8 cellular contexts compared by ENCODE assay signal in the genomic region with DNA sequence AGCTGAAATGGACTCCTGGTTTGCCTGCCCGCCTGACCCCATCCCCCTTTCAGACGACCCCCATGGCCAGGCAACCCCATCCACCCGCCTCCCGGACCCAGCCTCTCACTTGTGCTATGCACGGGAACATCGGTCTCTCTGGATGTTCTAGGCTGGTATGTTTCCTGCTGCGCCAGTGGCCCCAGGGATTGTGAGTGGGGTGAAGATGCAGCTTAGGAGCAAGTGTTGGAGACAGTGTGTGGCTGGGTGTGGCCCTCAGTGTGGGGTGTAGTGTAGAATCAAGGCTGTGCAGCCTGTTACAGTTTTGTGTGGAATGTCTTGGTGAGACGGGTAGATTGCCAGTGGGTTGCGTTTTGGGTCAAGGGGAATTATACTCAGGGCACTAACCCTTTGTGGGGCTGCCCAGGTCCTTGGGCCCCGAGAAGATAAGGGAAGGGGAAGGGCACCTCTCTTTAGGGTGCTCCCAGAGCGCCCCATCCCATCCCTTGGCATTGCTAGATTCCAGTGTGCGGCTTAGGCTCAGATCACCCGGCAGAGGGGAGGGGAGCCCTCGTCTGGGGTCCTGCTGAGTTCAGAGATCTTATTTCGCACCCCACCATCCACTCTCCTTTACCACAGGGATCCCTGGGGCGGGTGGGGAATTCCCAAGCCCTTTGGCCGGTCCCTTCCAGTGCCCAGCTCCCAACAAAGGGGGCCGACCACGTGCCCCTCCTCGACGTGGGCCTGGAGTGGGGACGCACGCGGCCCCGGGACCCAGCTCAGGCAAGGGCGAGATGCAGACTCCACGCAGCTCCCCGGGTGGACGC. TPM values are rescaled to one million over a fixed set of nuclear protein-coding genes. Genes with fewer than 3 reads are reported as not detected.
A peak's percentile ranks its signal among the peaks of the same experiment; 100 is the strongest.
DNase-seq lines count a peak whose midpoint lies in the region; ATAC-seq and TF ChIP-seq lines count a peak whose summit lies in the region.

No MANE protein-coding gene starts in this region.

- H3K4me3 Mint-ChIP-seq in dendritic cell treated with granulocyte-macrophage colony-stimulating factor and Interleukin-4, amounts not matched to agents 40 ng/mL and 50 ng/mL, for 4 days, result peak overlapping the region; percentile 92
- H3K4me3 Mint-ChIP-seq in natural killer cell treated with Interleukin-12 subunit alpha and Interleukin-12 subunit beta and Interleukin-15 and Interleukin-18, amount 100 ng/mL, for 72 hours, result peak overlapping the region; percentile 88

- H3K27ac ChIP-seq in foreskin keratinocyte, result no peak overlapping the region

- ATAC-seq in natural killer cell treated with Interleukin-12 subunit alpha and Interleukin-12 subunit beta and Interleukin-15 and Interleukin-18, amount 100 ng/mL, for 72 hours, result no peak
- ATAC-seq in GM21529 (IDR thresholded peaks at IDR 0.05; ENCODE audit: unreplicated experiment) (no peak), foreskin keratinocyte (no peak)

- peak overlapping the region; percentile 91 for H3K27ac Mint-ChIP-seq in dendritic cell treated with granulocyte-macrophage colony-stimulating factor and Interleukin-4, amounts not matched to agents 40 ng/mL and 50 ng/mL, for 4 days
- H3K27ac Mint-ChIP-seq in natural killer cell treated with Interleukin-12 subunit alpha and Interleukin-12 subunit beta and Interleukin-15 and Interleukin-18, amount 100 ng/mL, for 72 hours, result no peak overlapping the region

- no peaks in the 10 kb centered on the region for H3K27me3 ChIP-seq in foreskin keratinocyte

- H3K4me3 ChIP-seq in LNCaP clone FGC (ENCODE audit: low read depth, low read length), result peak overlapping the region; percentile 70

- peaks cover 19% of the 10 kb centered on the region for H3K4me1 ChIP-seq in foreskin keratinocyte

- H3K4me1 Mint-ChIP-seq in dendritic cell treated with granulocyte-macrophage colony-stimulating factor and Interleukin-4, amounts not matched to agents 40 ng/mL and 50 ng/mL, for 4 days (ENCODE audit: low read depth), result peaks cover 49% of the 10 kb centered on the region
- peaks cover 0 to 10% of the 10 kb centered on the region in 2 donors for H3K4me1 Mint-ChIP-seq in natural killer cell treated with Interleukin-12 subunit alpha and Interleukin-12 subunit beta and Interleukin-15 and Interleukin-18, amount 100 ng/mL, for 72 hours (ENCODE audit: low read depth in 2 of 2)

- H3K9me3 Mint-ChIP-seq in dendritic cell treated with granulocyte-macrophage colony-stimulating factor and Interleukin-4, amounts not matched to agents 40 ng/mL and 50 ng/mL, for 4 days, result no peaks in the 10 kb centered on the region
- no peaks in the 10 kb centered on the region for H3K9me3 Mint-ChIP-seq in natural killer cell treated with Interleukin-12 subunit alpha and Interleukin-12 subunit beta and Interleukin-15 and Interleukin-18, amount 100 ng/mL, for 72 hours

- peaks cover 16% of the 10 kb centered on the region for H3K27me3 Mint-ChIP-seq in dendritic cell treated with granulocyte-macrophage colony-stimulating factor and Interleukin-4, amounts not matched to agents 40 ng/mL and 50 ng/mL, for 4 days
- peaks cover 6 to 11% of the 10 kb centered on the region in 2 donors for H3K27me3 Mint-ChIP-seq in natural killer cell treated with Interleukin-12 subunit alpha and Interleukin-12 subunit beta and Interleukin-15 and Interleukin-18, amount 100 ng/mL, for 72 hours

- intact Hi-C loops in dendritic cell treated with granulocyte-macrophage colony-stimulating factor and Interleukin-4, amounts not matched to agents 40 ng/mL and 50 ng/mL, for 4 days (cut with micrococcal nuclease), result loop anchor here (10.0 kb wide), 2 partner anchors 241 to 441 kb away; no protein-coding TSS in a partner anchor
- intact Hi-C loops in posterior vena cava (cut with DNase I), result loop anchor here in 1 of 2 donors (10.0 kb wide), 1 partner anchor 321 kb away; no protein-coding TSS in a partner anchor

- peak; percentile 25 for DNase-seq in AG20443 (ENCODE audit: low spot score)
- no peak for DNase-seq in LNCaP clone FGC (ENCODE audit: low read depth)
- DNase-seq in natural killer cell treated with Interleukin-12 subunit alpha and Interleukin-12 subunit beta and Interleukin-15 and Interleukin-18, amount 100 ng/mL, for 72 hours (ENCODE audit: low spot score), result no peak
- DNase-seq in foreskin keratinocyte, result no peak
- DNase-seq in posterior vena cava (ENCODE audit: low spot score), result no peak
- no peak for DNase-seq in NCI-H1694 (lab: John Stamatoyannopoulos, UW)

- peaks cover 18% of the 10 kb centered on the region for H3K36me3 Mint-ChIP-seq in dendritic cell treated with granulocyte-macrophage colony-stimulating factor and Interleukin-4, amounts not matched to agents 40 ng/mL and 50 ng/mL, for 4 days (ENCODE audit: low read depth)
- H3K36me3 Mint-ChIP-seq in natural killer cell treated with Interleukin-12 subunit alpha and Interleukin-12 subunit beta and Interleukin-15 and Interleukin-18, amount 100 ng/mL, for 72 hours, result no peaks in the 10 kb centered on the region

- TF ChIP-seq CTCF in LNCaP clone FGC (IDR thresholded peaks at IDR 0.05; ENCODE audit: control insufficient read depth, extremely low read depth, insufficient read depth), result no peak
- TF ChIP-seq CTCF in foreskin keratinocyte (conservative IDR thresholded peaks at IDR 0.05), result no peak

RNA-seq across cellular contexts. Expression of a gene that starts 4.6 kb away (rescaled TPM):
- 1 to 10 TPM in 1 of 2 donors, under 1 TPM in 1; 0.64 to 1.8 TPM for total RNA-seq in natural killer cell treated with Interleukin-12 subunit alpha and Interleukin-12 subunit beta and Interleukin-15 and Interleukin-18, amount 100 ng/mL, for 72 hours
- total RNA-seq in foreskin keratinocyte, result 10.7 and 11.6 TPM in 2 replicates
- polyA plus RNA-seq in foreskin keratinocyte, result 12.8 and 13.8 TPM in 2 replicates
- total RNA-seq in posterior vena cava, result 10 to 100 TPM; 23.5 to 35.0 TPM
